ENCODE assay signal across 28 cellular contexts in genomic region chr2:164877927-164878326, GRCh38. TPM values are rescaled to one million over a fixed set of nuclear protein-coding genes. Genes with fewer than 3 reads are reported as not detected.
DNase-seq lines count a peak whose midpoint lies in the region; ATAC-seq, FAIRE-seq and TF ChIP-seq lines count a peak whose summit lies in the region.
"Had no signal": no experiment of that assay in that cellular context is flagged by ENCODE, and none has a peak within 500 bp of the region (broad histone marks: within the 10 kb centered on the region; RNA-seq: fewer than 3 reads in every experiment).

No MANE protein-coding gene starts in this region.

- H3K4me2 ChIP-seq in HepG2 (ENCODE audit: low read depth, low read length) (peak overlapping the region; percentile 56; the same call in 1 of the 2 replicates), trophoblast cell (ENCODE audit: low read length) (no peak overlapping the region)

- H3K36me3 ChIP-seq in HepG2 (replicated peaks in 1 of 2; ENCODE audit: control insufficient read depth in 1 of 2, insufficient read depth in 2 of 2, low read length in 2 of 2) = no peaks in the 10 kb centered on the region
- no peaks in the 10 kb centered on the region for H3K36me3 ChIP-seq in right lobe of liver
- H3K36me3 ChIP-seq in trophoblast cell (ENCODE audit: control insufficient read depth in 1 of 2, insufficient read depth in 2 of 2, low read length in 2 of 2) = no peaks in the 10 kb centered on the region
- H3K36me3 ChIP-seq: BE2C, BLaER1 had no signal

- intact Hi-C loops in HepG2 (cut with micrococcal nuclease; ENCODE audit: unreplicated experiment) (loop anchor here (1.0 to 5.0 kb wide), 2 partner anchors 9 to 34 kb away; no protein-coding TSS in a partner anchor), right lobe of liver (cut with DNase I) (no loop called here)

- H2BK120ac ChIP-seq in trophoblast cell (ENCODE audit: insufficient read depth, low read length, poor library complexity) = peak overlapping the region; percentile 55

- POLR2A ChIA-PET in HepG2 (lab: Yijun Ruan, JAX) = interaction anchor here (1.0 to 5.0 kb wide), 7 partner anchors 10 to 36 kb away, joined by 3 to 43 read pairs (median 8); partner anchors contain the start of gene COBLL1

- H4K8ac ChIP-seq in trophoblast cell (ENCODE audit: low read depth, low read length) = no peak overlapping the region

- no peak overlapping the region for H2BK12ac ChIP-seq in trophoblast cell (ENCODE audit: low read length)

- H3K27ac ChIP-seq in HepG2 (ENCODE audit: extremely low read length, insufficient read depth, low read length) (peak overlapping the region; percentile 83), right lobe of liver (peak overlapping the region in 2 of 3 donors; percentile 77), trophoblast cell (ENCODE audit: low read depth, low read length) (peak overlapping the region; percentile 55)
- H3K27ac ChIP-seq: BLaER1 had no signal

- H3K27me3 ChIP-seq in HepG2 (ENCODE audit: control insufficient read depth in 1 of 2, insufficient read depth in 2 of 2, low read length in 2 of 2) (no peaks in the 10 kb centered on the region), right lobe of liver (no peaks in the 10 kb centered on the region), trophoblast cell (ENCODE audit: insufficient read depth, low read length) (no peaks in the 10 kb centered on the region)
- H3K27me3 ChIP-seq: BE2C, BLaER1 had no signal

- H3K23ac ChIP-seq in trophoblast cell (ENCODE audit: low read length) = no peak overlapping the region

- H3K79me2 ChIP-seq in HepG2 (ENCODE audit: insufficient read depth, low read length) (peaks cover 2% of the 10 kb centered on the region), trophoblast cell (ENCODE audit: control insufficient read depth, insufficient read depth, low read length, poor library complexity) (peaks cover 2% of the 10 kb centered on the region)

- ATAC-seq in HepG2 (no peak), right lobe of liver (no peak)
- ATAC-seq: GM12878 had no signal

- H3K9me3 ChIP-seq in HepG2 (ENCODE audit: low read length) (no peaks in the 10 kb centered on the region), right lobe of liver (no peaks in the 10 kb centered on the region), trophoblast cell (ENCODE audit: insufficient read depth, low read depth, low read length) (no peaks in the 10 kb centered on the region)
- H3K9me3 ChIP-seq: BE2C, BLaER1 had no signal

- no peak overlapping the region for H2AK5ac ChIP-seq in trophoblast cell (ENCODE audit: low read length)

- peak overlapping the region; percentile 51 for H3K9ac ChIP-seq in HepG2 (ENCODE audit: insufficient read depth, low read depth, low read length)
- H3K9ac ChIP-seq in trophoblast cell (ENCODE audit: low read length) = no peak overlapping the region
- H3K9ac ChIP-seq: BLaER1 had no signal

- no peak for TF ChIP-seq EP300 in HepG2 (IDR thresholded peaks at IDR 0.05; ENCODE audit: low read depth in 2 of 2, low read length in 2 of 2)
- no peak for TF ChIP-seq EP300 in HepG2 (CRISPR knock-in tag; IDR thresholded peaks at IDR 0.05; ENCODE audit: borderline replicate concordance)

- TF ChIP-seq POLR2A in HepG2 (IDR thresholded peaks at IDR 0.05; ENCODE audit: insufficient read depth in 1 of 2, low read depth in 2 of 2, low read length in 2 of 2) (no peak), right lobe of liver (IDR thresholded peaks at IDR 0.05) (no peak)

- H2AFZ ChIP-seq in HepG2 (ENCODE audit: low read length) (no peak overlapping the region), trophoblast cell (ENCODE audit: insufficient read depth, low read length, poor library complexity) (no peak overlapping the region)

- no peak overlapping the region for H4K12ac ChIP-seq in trophoblast cell (ENCODE audit: low read depth, low read length)

- in situ Hi-C loops in HepG2 (cut with HindIII; ENCODE audit: extremely low pct_ligation_motif_present, low pct_unique_long_range_greater_than_20kb) = no loop called here
- in situ Hi-C loops in KBM-7 (cut with MboI; ENCODE audit: low pct_unique_long_range_greater_than_20kb, low sequenced_read_pairs) = no loop called here

- BruUV-seq in HepG2 (replicated peaks; lab: Mats Ljungman, UMichigan) = no TSS peak

- CTCF ChIA-PET in HepG2 (lab: Yijun Ruan, JAX; ENCODE audit: low intra/inter-chr PET ratio, low total read pairs) = no interaction called here

- H3K4me3 ChIP-seq in HepG2 (replicated peaks in 1 of 3; ENCODE audit: insufficient read depth in 1 of 3, low read depth in 2 of 3, low read length in 3 of 3) (no peak overlapping the region), right lobe of liver (no peak overlapping the region), trophoblast cell (ENCODE audit: low read depth, low read length) (no peak overlapping the region)
- H3K4me3 ChIP-seq: BLaER1, GM12878 had no signal

- no peak for FAIRE-seq in HepG2 (lab: Jason Lieb, UNC)
- FAIRE-seq in D721Med (lab: Jason Lieb, UNC) = no peak
- FAIRE-seq: A204.1, GM12892, GM18507 had no signal

- H3K4ac ChIP-seq in trophoblast cell (ENCODE audit: low read depth, low read length) = no peak overlapping the region

- H2BK5ac ChIP-seq in trophoblast cell (ENCODE audit: low read depth, low read length, poor library complexity) = peak overlapping the region; percentile 37

- no peak for TF ChIP-seq CTCF in HepG2 (CRISPR knock-in tag; IDR thresholded peaks at IDR 0.05)
- no peak for TF ChIP-seq CTCF in right lobe of liver (IDR thresholded peaks at IDR 0.05)
- TF ChIP-seq CTCF in D721Med (IDR thresholded peaks at IDR 0.05; ENCODE audit: insufficient read depth, missing control alignments) = no peak

- no peak overlapping the region for H3K14ac ChIP-seq in trophoblast cell (ENCODE audit: low read length)

- no peak overlapping the region for H3K18ac ChIP-seq in trophoblast cell (ENCODE audit: low read length)

- H3K4me1 ChIP-seq in HepG2 (ENCODE audit: insufficient read depth, low read length) (peaks cover 90% of the 10 kb centered on the region), right lobe of liver (peaks cover 0 to 59% (median 20%) of the 10 kb centered on the region in 4 donors), trophoblast cell (ENCODE audit: control insufficient read depth in 1 of 2, insufficient read depth in 2 of 2, low read length in 2 of 2) (no peaks in the 10 kb centered on the region)
- H3K4me1 ChIP-seq: BE2C had no signal

- no peaks in the 10 kb centered on the region for H4K20me1 ChIP-seq in HepG2 (ENCODE audit: insufficient read depth, low read length)
- H4K20me1 ChIP-seq: BLaER1 had no signal

- H4K91ac ChIP-seq in trophoblast cell (ENCODE audit: low read depth, low read length) = peak overlapping the region; percentile 56

- DNase-seq in HepG2 (ENCODE audit: low spot score) (no peak), right lobe of liver (no peak), trophoblast cell (no peak), HUDEP-2 (lab: John Stamatoyannopoulos, UW; ENCODE audit: unreplicated experiment in 76 of 76) (no peak), glomerular visceral epithelial cell (ENCODE audit: extremely low spot score) (no peak), KBM-7 (no peak), D721Med (ENCODE audit: insufficient read length, low spot score) (no peak)
- DNase-seq: 8988T; ACHN; BE2C; C1 segment of cervical spinal cord; CD4-positive, alpha-beta memory T cell; CD4-positive, CD25-positive, alpha-beta regulatory T cell; CD8-positive, alpha-beta memory T cell; COR-L47; DMS 273 treated with DMSO at 0.1 percent for 48 hours; DMS153; DMS53; DMS79; DND-41; EL; GDM1 had no signal

- H3K79me1 ChIP-seq in trophoblast cell (ENCODE audit: low read length) = peaks cover 3% of the 10 kb centered on the region

- no peak for TF ChIP-seq RAD21 in HepG2 (CRISPR knock-in tag; IDR thresholded peaks at IDR 0.05)

TF ChIP-seq in HepG2, 621 proteins besides CTCF, POLR2A, EP300 and RAD21:
- TF ChIP-seq ZNF577 (CRISPR knock-in tag; IDR thresholded peaks at IDR 0.05; ENCODE audit: borderline replicate concordance, low read depth) (no peak), ZNF441 (CRISPR knock-in tag; IDR thresholded peaks at IDR 0.05; ENCODE audit: borderline replicate concordance) (no peak), CHD4 (IDR thresholded peaks at IDR 0.05; ENCODE audit: borderline replicate concordance, low read length) (0 out of 2 replicates have a peak, but pooled peaks have one; percentile 5), ZNF121 (CRISPR knock-in tag; IDR thresholded peaks at IDR 0.05) (no peak), KDM1A (CRISPR knock-in tag; IDR thresholded peaks at IDR 0.05) (peak; percentile 64), FOXC1 (CRISPR knock-in tag; IDR thresholded peaks at IDR 0.05; ENCODE audit: borderline replicate concordance) (no peak), ZMYM3 (CRISPR knock-in tag; IDR thresholded peaks at IDR 0.05) (peak; percentile 60; the same call in 1 of the 2 replicates), ZNF629 (CRISPR knock-in tag; conservative IDR thresholded peaks at IDR 0.05) (peak; percentile 94)

RNA-seq across cellular contexts. Expression of gene COBLL1, which starts 36.3 kb away (rescaled TPM):
- total RNA-seq in HepG2 (2016; rRNA removed; fragmentation: Illumina TruSeq; extraction: Trizol) (85.4 and 86.8 TPM in 2 replicates), right lobe of liver (100 to 1,000 TPM in 1 of 6 experiments, 10 to 100 TPM in 5; 38.1 to 133 (median 67.6) TPM)
- 35.1 and 42.3 TPM in 2 replicates for total RNA-seq in HepG2 (2016; cell fraction: cytosol; rRNA removed; fragmentation: Illumina TruSeq; extraction: Trizol; ENCODE audit: low read depth)
- 73.7 and 77.7 TPM in 2 replicates for total RNA-seq in HepG2 (2016; cell fraction: insoluble cytoplasmic fraction; rRNA removed; fragmentation: Illumina TruSeq; extraction: Trizol)
- total RNA-seq in HepG2 (2016; cell fraction: membrane; rRNA removed; fragmentation: Illumina TruSeq; extraction: Trizol) = 71.4 and 76.7 TPM in 2 replicates
- 248 and 259 TPM in 2 replicates for total RNA-seq in HepG2 (2016; cell fraction: nucleus; rRNA removed; fragmentation: Illumina TruSeq; extraction: Trizol)
- polyA plus RNA-seq in HepG2 (2011; rRNA removed) = 24.8 and 32.6 TPM in 2 replicates
- polyA plus RNA-seq in HepG2 (2011; cell fraction: cytosol; rRNA removed) = 19.5 and 26.5 TPM in 2 replicates
- polyA plus RNA-seq in HepG2 (2011; cell fraction: nucleus; rRNA removed) = 33.4 and 41.2 TPM in 2 replicates
- 31.4 and 38.1 TPM in 2 replicates for polyA plus RNA-seq in HepG2 (2012)
- 6.4 and 6.8 TPM in 2 replicates for polyA plus RNA-seq in HepG2 (2016; cell fraction: cytosol; fragmentation: Illumina TruSeq; extraction: Trizol; ENCODE audit: low read depth)
- polyA plus RNA-seq in HepG2 (2016; cell fraction: insoluble cytoplasmic fraction; fragmentation: Illumina TruSeq; extraction: Trizol; ENCODE audit: low read depth) = 88.1 and 93.4 TPM in 2 replicates
- 23.7 and 27.6 TPM in 2 replicates for polyA plus RNA-seq in HepG2 (2016; cell fraction: membrane; fragmentation: Illumina TruSeq; extraction: Trizol; ENCODE audit: low read depth)
- 92.3 and 103 TPM in 2 replicates for polyA plus RNA-seq in HepG2 (2016; cell fraction: nucleus; fragmentation: Illumina TruSeq; extraction: Trizol; ENCODE audit: insufficient read depth, low read depth)
- 16.0 and 59.5 TPM in 2 replicates for polyA minus RNA-seq in HepG2 (2011; rRNA and poly(A)+ RNA removed; ENCODE audit: low replicate concordance)
- 45.9 and 59.2 TPM in 2 replicates for polyA minus RNA-seq in HepG2 (2011; cell fraction: cytosol; rRNA and poly(A)+ RNA removed)
- 337 and 403 TPM in 2 replicates for polyA minus RNA-seq in HepG2 (2011; cell fraction: nucleus; rRNA and poly(A)+ RNA removed)
- polyA plus RNA-seq in trophoblast cell (2013) = 140 and 143 TPM in 2 replicates
- total RNA-seq: CD4-positive, alpha-beta memory T cell; CD8-positive, alpha-beta memory T cell; G401 had no signal
- polyA plus RNA-seq: CD8-positive, alpha-beta memory T cell; GM12878 had no signal
